ENCODE assay signal across 29 cellular contexts in genomic region chr3:72069543-72069942, GRCh38.
"Had no signal": no experiment of that assay in that cellular context is flagged by ENCODE, and none has a peak within 500 bp of the region (broad histone marks: within the 10 kb centered on the region; RNA-seq: fewer than 3 reads in every experiment).

No MANE protein-coding gene starts in this region.

- H3K4me1 Mint-ChIP-seq: stimulated activated effector memory CD8-positive, alpha-beta T cell treated with anti-CD3 and anti-CD28 coated beads, Interleukin-12 subunit alpha, Interleukin-12 subunit beta, amount 100 ng/mL, for 72 hours; stimulated activated memory B cell treated with anti-CD40 and anti-IgM and Interleukin-4, amounts not matched to agents 10 μg/mL and 1 μg/mL and 100 μg/mL, for 72 hours; stimulated activated naive CD8-positive, alpha-beta T cell treated with anti-CD3 and anti-CD28 coated beads, Interleukin-15, amount 100 ng/mL, for 72 hours had no signal

- H3K4me3 ChIP-seq: stomach, suprapubic skin, testis, thoracic aorta, thyroid gland, tibial artery, tibial nerve, transverse colon, upper lobe of left lung, upper lobe of right lung, uterus, vagina had no signal

- FAIRE-seq: urothelium cell line had no signal

- H3K27me3 ChIP-seq: stomach, suprapubic skin, testis, thyroid gland, tibial artery, tibial nerve, transverse colon, upper lobe of left lung, uterus, vagina had no signal

- H3K27ac Mint-ChIP-seq: stimulated activated effector memory CD8-positive, alpha-beta T cell treated with anti-CD3 and anti-CD28 coated beads, Interleukin-12 subunit alpha, Interleukin-12 subunit beta, amount 100 ng/mL, for 72 hours; stimulated activated memory B cell treated with anti-CD40 and anti-IgM and Interleukin-4, amounts not matched to agents 10 μg/mL and 1 μg/mL and 100 μg/mL, for 72 hours; stimulated activated naive B cell treated with anti-CD40 and anti-IgM and Interleukin-4, amounts not matched to agents 10 μg/mL and 1 μg/mL and 100 μg/mL, for 72 hours; stimulated activated naive CD8-positive, alpha-beta T cell treated with anti-CD3 and anti-CD28 coated beads, Interleukin-15, amount 100 ng/mL, for 72 hours; stimulated activated naive CD8-positive, alpha-beta T cell treated with anti-CD3 and anti-CD28 coated beads, Interleukin-15, Interleukin-2, amounts not matched to agents 100 ng/mL and 50 ng/mL, for 24 hours; type B pancreatic cell had no signal

- H3K4me3 Mint-ChIP-seq: stimulated activated effector memory CD8-positive, alpha-beta T cell treated with anti-CD3 and anti-CD28 coated beads, Interleukin-12 subunit alpha, Interleukin-12 subunit beta, amount 100 ng/mL, for 72 hours; stimulated activated memory B cell treated with anti-CD40 and anti-IgM and Interleukin-4, amounts not matched to agents 10 μg/mL and 1 μg/mL and 100 μg/mL, for 72 hours; stimulated activated naive B cell treated with anti-CD40 and anti-IgM and Interleukin-4, amounts not matched to agents 10 μg/mL and 1 μg/mL and 100 μg/mL, for 72 hours; stimulated activated naive CD8-positive, alpha-beta T cell treated with anti-CD3 and anti-CD28 coated beads, Interleukin-15, amount 100 ng/mL, for 72 hours; stimulated activated naive CD8-positive, alpha-beta T cell treated with anti-CD3 and anti-CD28 coated beads, Interleukin-15, Interleukin-2, amounts not matched to agents 100 ng/mL and 50 ng/mL, for 24 hours; type B pancreatic cell had no signal

- ATAC-seq: stimulated activated effector memory CD8-positive, alpha-beta T cell treated with anti-CD3 and anti-CD28 coated beads, Interleukin-12 subunit alpha, Interleukin-12 subunit beta, amount 100 ng/mL, for 72 hours; stimulated activated memory B cell treated with anti-CD40 and anti-IgM and Interleukin-4, amounts not matched to agents 10 μg/mL and 1 μg/mL and 100 μg/mL, for 72 hours; stimulated activated naive B cell treated with anti-CD40 and anti-IgM and Interleukin-4, amounts not matched to agents 10 μg/mL and 1 μg/mL and 100 μg/mL, for 72 hours; stimulated activated naive CD8-positive, alpha-beta T cell treated with anti-CD3 and anti-CD28 coated beads, Interleukin-15, amount 100 ng/mL, for 72 hours; stimulated activated naive CD8-positive, alpha-beta T cell treated with anti-CD3 and anti-CD28 coated beads, Interleukin-15, Interleukin-2, amounts not matched to agents 100 U/mL and 50 U/mL, for 24 hours; upper lobe of right lung had no signal

- H3K36me3 Mint-ChIP-seq: stimulated activated effector memory CD8-positive, alpha-beta T cell treated with anti-CD3 and anti-CD28 coated beads, Interleukin-12 subunit alpha, Interleukin-12 subunit beta, amount 100 ng/mL, for 72 hours; stimulated activated memory B cell treated with anti-CD40 and anti-IgM and Interleukin-4, amounts not matched to agents 10 μg/mL and 1 μg/mL and 100 μg/mL, for 72 hours; type B pancreatic cell had no signal

- DNase-seq: stimulated activated CD4-positive, alpha-beta T cell treated with anti-CD3 and anti-CD28 coated beads, Interleukin-2, amount 100 ng/mL, for 48 hours; stimulated activated CD4-positive, alpha-beta T cell treated with anti-CD3 and anti-CD28 coated beads, Interleukin-4, amount 100 ng/mL, for 1 hour; stimulated activated CD4-positive, alpha-beta T cell treated with anti-CD3 and anti-CD28 coated beads, Interleukin-4, amount 100 ng/mL, for 24 hours; stimulated activated CD4-positive, alpha-beta T cell treated with anti-CD3 and anti-CD28 coated beads, Interleukin-4, amount 100 ng/mL, for 4 hours; stimulated activated CD8-positive, alpha-beta memory T cell treated with anti-CD3 and anti-CD28 coated beads, Interleukin-4, amount 100 ng/mL, for 48 hours; stimulated activated naive B cell treated with anti-CD40 and anti-IgM and Interleukin-4, amounts not matched to agents 10 μg/mL and 1 μg/mL and 100 μg/mL, for 72 hours; stimulated activated naive CD4-positive, alpha-beta T cell; stimulated activated naive CD4-positive, alpha-beta T cell treated with Interleukin-2 at 50 U/mL for 16 hours; stimulated activated naive CD8-positive, alpha-beta T cell treated with anti-CD3 and anti-CD28 coated beads, Interleukin-15, amount 100 ng/mL, for 72 hours; stimulated activated naive CD8-positive, alpha-beta T cell treated with anti-CD3 and anti-CD28 coated beads, Interleukin-15, Interleukin-2, amounts not matched to agents 100 U/mL and 50 U/mL, for 24 hours; stomach; substantia nigra; testis; thyroid gland; tibial artery; transverse colon; trophoblast cell; upper lobe of left lung; upper lobe of right lung; uterus had no signal

- H3K9me3 ChIP-seq: stomach, suprapubic skin, testis, thoracic aorta, thyroid gland, tibial artery, transverse colon, upper lobe of left lung, upper lobe of right lung, uterus, vagina had no signal

- H3K36me3 ChIP-seq: stomach, suprapubic skin, thoracic aorta, thyroid gland, tibial artery, tibial nerve, transverse colon, upper lobe of left lung, upper lobe of right lung, uterus, vagina had no signal

- H3K27me3 Mint-ChIP-seq: type B pancreatic cell had no signal

- H3K4me1 ChIP-seq: stomach, suprapubic skin, testis, thyroid gland, tibial artery, tibial nerve, transverse colon, upper lobe of left lung, upper lobe of right lung, uterus, vagina had no signal

- H3K9me3 Mint-ChIP-seq: stimulated activated effector memory CD8-positive, alpha-beta T cell treated with anti-CD3 and anti-CD28 coated beads, Interleukin-12 subunit alpha, Interleukin-12 subunit beta, amount 100 ng/mL, for 72 hours; stimulated activated memory B cell treated with anti-CD40 and anti-IgM and Interleukin-4, amounts not matched to agents 10 μg/mL and 1 μg/mL and 100 μg/mL, for 72 hours; stimulated activated naive CD8-positive, alpha-beta T cell treated with anti-CD3 and anti-CD28 coated beads, Interleukin-15, Interleukin-2, amounts not matched to agents 100 ng/mL and 50 ng/mL, for 24 hours; type B pancreatic cell had no signal

- H3K27ac ChIP-seq: stomach, suprapubic skin, testis, thoracic aorta, thyroid gland, tibial artery, tibial nerve, transverse colon, upper lobe of left lung, upper lobe of right lung, uterus, vagina had no signal
